3 cellular contexts compared by ENCODE assay signal in the genomic region with DNA sequence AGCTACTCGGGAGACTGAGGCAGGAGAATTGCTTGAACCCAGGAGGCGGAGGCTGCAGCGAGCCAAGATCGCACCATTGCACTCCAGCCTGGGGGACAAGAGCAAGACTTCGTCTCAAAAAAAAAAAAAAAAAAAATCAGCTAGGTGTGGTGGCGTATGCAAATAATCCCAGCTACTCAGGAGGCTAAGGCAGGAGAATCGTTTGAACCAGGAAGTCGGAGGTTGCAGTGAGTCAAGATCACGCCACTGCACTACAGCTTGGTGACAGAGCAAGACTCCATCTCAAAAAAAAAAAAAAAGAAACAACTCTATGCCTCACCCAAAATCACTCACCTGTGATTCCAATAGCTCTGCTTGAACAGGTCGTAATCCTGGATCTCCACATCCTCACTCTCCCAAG. TPM values are rescaled to one million over a fixed set of nuclear protein-coding genes. Genes with fewer than 3 reads are reported as not detected.
"Had no signal": no experiment of that assay in that cellular context is flagged by ENCODE, and none has a peak within 500 bp of the region (broad histone marks: within the 10 kb centered on the region; RNA-seq: fewer than 3 reads in every experiment).

No MANE protein-coding gene starts in this region.

RNA-seq across cellular contexts. Expression of gene LPAR5, which starts 40.1 kb away (rescaled TPM):
- total RNA-seq: endothelial cell of umbilical vein, osteoblast had no signal
- polyA plus RNA-seq: neural cell had no signal
